ENCODE assay signal across 22 cellular contexts in the genomic region with DNA sequence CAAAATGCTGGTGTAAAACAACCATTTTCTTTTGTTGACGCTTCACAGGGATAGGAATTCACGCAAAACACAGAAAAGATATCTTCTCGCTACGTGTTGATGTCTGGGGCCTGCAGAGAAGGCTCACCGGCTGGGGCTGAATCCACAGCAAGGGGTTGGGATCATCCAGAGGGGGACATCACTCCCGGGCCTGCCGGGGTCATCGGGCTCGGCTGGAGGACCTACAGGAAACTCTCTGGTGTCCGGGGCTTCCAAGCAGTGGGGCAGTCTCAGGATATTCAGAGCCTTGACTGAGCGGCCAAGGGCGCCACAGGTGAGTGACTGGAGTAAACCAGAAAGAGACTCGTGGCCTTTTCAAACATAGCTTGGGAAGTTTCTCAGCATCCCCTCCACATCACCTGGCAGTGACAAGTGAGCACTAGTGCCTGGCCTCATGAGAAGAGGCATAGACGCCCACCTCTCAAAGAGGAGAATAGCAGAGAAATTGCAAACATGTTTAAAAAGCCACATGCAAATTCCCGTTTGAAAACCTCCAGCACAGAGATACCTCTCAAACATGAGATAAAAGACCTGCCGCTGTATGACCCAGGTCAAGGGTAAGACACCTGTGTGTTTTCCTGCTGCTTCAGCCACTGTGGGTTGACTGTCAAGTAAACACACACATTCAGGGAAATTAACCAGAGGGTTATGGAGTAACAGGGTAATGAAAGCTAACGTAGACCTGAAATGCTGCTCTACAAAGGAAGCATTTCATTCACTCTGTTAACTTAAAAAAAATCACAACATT.
"Had no signal": no experiment of that assay in that cellular context is flagged by ENCODE, and none has a peak within 500 bp of the region (broad histone marks: within the 10 kb centered on the region; RNA-seq: fewer than 3 reads in every experiment).

No MANE protein-coding gene starts in this region.

- H3K36me3 ChIP-seq: colonic mucosa, neural progenitor cell, prostate gland, sigmoid colon, tibial nerve had no signal

- FAIRE-seq: endothelial cell of umbilical vein, islet of Langerhans had no signal

- H3K4me1 ChIP-seq: colonic mucosa, foreskin keratinocyte, parathyroid adenoma, prostate gland, sigmoid colon, tibial nerve had no signal

- ATAC-seq: foreskin keratinocyte; natural killer cell; stimulated activated naive B cell treated with anti-CD40 and anti-IgM and Interleukin-4, amounts not matched to agents 10 μg/mL and 1 μg/mL and 100 μg/mL, for 72 hours; stimulated activated naive CD8-positive, alpha-beta T cell treated with anti-CD3 and anti-CD28 coated beads, Interleukin-15, amount 100 ng/mL, for 72 hours had no signal

- H3K4me2 ChIP-seq: neural progenitor cell had no signal

- H3K27ac ChIP-seq: colonic mucosa, foreskin keratinocyte, neural progenitor cell, parathyroid adenoma, prostate gland, sigmoid colon, skin epidermis, testis, tibial nerve had no signal

- H3K9me3 Mint-ChIP-seq: mesothelial cell of epicardium; natural killer cell; neural progenitor cell; stimulated activated naive B cell treated with anti-CD40 and anti-IgM and Interleukin-4, amounts not matched to agents 10 μg/mL and 1 μg/mL and 100 μg/mL, for 72 hours; stimulated activated naive CD8-positive, alpha-beta T cell treated with anti-CD3 and anti-CD28 coated beads, Interleukin-15, amount 100 ng/mL, for 72 hours had no signal

- H2AFZ ChIP-seq: neural progenitor cell, parathyroid adenoma had no signal

- H3K9ac ChIP-seq: neural progenitor cell, parathyroid adenoma had no signal

- H3K4me3 ChIP-seq: colonic mucosa, neural progenitor cell, prostate gland, sigmoid colon, skin epidermis, testis, tibial nerve had no signal

- H3K27ac Mint-ChIP-seq: mesothelial cell of epicardium; natural killer cell; neural progenitor cell; stimulated activated naive B cell treated with anti-CD40 and anti-IgM and Interleukin-4, amounts not matched to agents 10 μg/mL and 1 μg/mL and 100 μg/mL, for 72 hours; stimulated activated naive CD8-positive, alpha-beta T cell treated with anti-CD3 and anti-CD28 coated beads, Interleukin-15, amount 100 ng/mL, for 72 hours had no signal

- DNase-seq: colonic mucosa; dermis blood vessel endothelial cell; erythroblast; foreskin keratinocyte; hippocampal formation; kidney glomerular epithelial cell; natural killer cell; nucleus accumbens; sigmoid colon; stimulated activated CD4-positive, alpha-beta T cell treated with anti-CD3 and anti-CD28 coated beads, Interleukin-2, amount 100 ng/mL, for 24 hours; stimulated activated CD4-positive, alpha-beta T cell treated with anti-CD3 and anti-CD28 coated beads, Interleukin-4, amount 100 ng/mL, for 4 hours; stimulated activated naive B cell treated with anti-CD40 and anti-IgM and Interleukin-4, amounts not matched to agents 10 μg/mL and 1 μg/mL and 100 μg/mL, for 72 hours; stimulated activated naive CD8-positive, alpha-beta T cell treated with anti-CD3 and anti-CD28 coated beads, Interleukin-15, amount 100 ng/mL, for 72 hours had no signal

- H3K4me3 Mint-ChIP-seq: mesothelial cell of epicardium; natural killer cell; neural progenitor cell; stimulated activated naive B cell treated with anti-CD40 and anti-IgM and Interleukin-4, amounts not matched to agents 10 μg/mL and 1 μg/mL and 100 μg/mL, for 72 hours; stimulated activated naive CD8-positive, alpha-beta T cell treated with anti-CD3 and anti-CD28 coated beads, Interleukin-15, amount 100 ng/mL, for 72 hours had no signal

- H3K79me2 ChIP-seq: parathyroid adenoma had no signal

- H3K36me3 Mint-ChIP-seq: mesothelial cell of epicardium; natural killer cell; neural progenitor cell; stimulated activated naive B cell treated with anti-CD40 and anti-IgM and Interleukin-4, amounts not matched to agents 10 μg/mL and 1 μg/mL and 100 μg/mL, for 72 hours had no signal

- H3K4me1 Mint-ChIP-seq: mesothelial cell of epicardium; natural killer cell; stimulated activated naive B cell treated with anti-CD40 and anti-IgM and Interleukin-4, amounts not matched to agents 10 μg/mL and 1 μg/mL and 100 μg/mL, for 72 hours; stimulated activated naive CD8-positive, alpha-beta T cell treated with anti-CD3 and anti-CD28 coated beads, Interleukin-15, amount 100 ng/mL, for 72 hours had no signal

- H3K27me3 ChIP-seq: colonic mucosa, foreskin keratinocyte, testis had no signal

- H3K9me3 ChIP-seq: colonic mucosa, prostate gland, sigmoid colon, testis, tibial nerve had no signal
